In genomic region chr15:100858294-100858693, GRCh38 we compare ENCODE assay signal across 22 cellular contexts. TPM values are rescaled to one million over a fixed set of nuclear protein-coding genes. Genes with fewer than 3 reads are reported as not detected.
"Had no signal": no experiment of that assay in that cellular context is flagged by ENCODE, and none has a peak within 500 bp of the region (broad histone marks: within the 10 kb centered on the region; RNA-seq: fewer than 3 reads in every experiment).

No MANE protein-coding gene starts in this region.

- H3K36me3 ChIP-seq: MG63, SJCRH30 had no signal

- H3K4me3 ChIP-seq: MG63, SJCRH30 had no signal

- H3K27me3 ChIP-seq: MG63, SJCRH30 had no signal

- ATAC-seq: HepG2, Panc1, Right ventricle myocardium inferior, SK-N-SH treated with all-trans-retinoic acid at 6 μM for 48 hours had no signal

- DNase-seq: KBM-7, MG63, NCI-H1092 treated with DMSO at 0.1 percent for 48 hours, NCI-H1436, NCI-H187, NCI-H2029, NCI-H2081 treated with DMSO at 0.1 percent for 48 hours, NCI-H2171, NCI-H226, NCI-H446, NCI-H510A, NCI-H524 treated with DMSO at 0.1 percent for 48 hours, NCI-H69, NCI-H774, SHP77 treated with DMSO at 0.1 percent for 48 hours, SJCRH30, T-helper 1 cell had no signal

- H3K27ac ChIP-seq: RWPE1, SJCRH30 had no signal

RNA-seq across cellular contexts. Expression of gene ALDH1A3, which starts 21.3 kb away (rescaled TPM):
- total RNA-seq: HepG2 had no signal
- polyA plus RNA-seq: HepG2 had no signal
